Comparison of ENCODE assay signal across 20 cellular contexts in the genomic region with DNA sequence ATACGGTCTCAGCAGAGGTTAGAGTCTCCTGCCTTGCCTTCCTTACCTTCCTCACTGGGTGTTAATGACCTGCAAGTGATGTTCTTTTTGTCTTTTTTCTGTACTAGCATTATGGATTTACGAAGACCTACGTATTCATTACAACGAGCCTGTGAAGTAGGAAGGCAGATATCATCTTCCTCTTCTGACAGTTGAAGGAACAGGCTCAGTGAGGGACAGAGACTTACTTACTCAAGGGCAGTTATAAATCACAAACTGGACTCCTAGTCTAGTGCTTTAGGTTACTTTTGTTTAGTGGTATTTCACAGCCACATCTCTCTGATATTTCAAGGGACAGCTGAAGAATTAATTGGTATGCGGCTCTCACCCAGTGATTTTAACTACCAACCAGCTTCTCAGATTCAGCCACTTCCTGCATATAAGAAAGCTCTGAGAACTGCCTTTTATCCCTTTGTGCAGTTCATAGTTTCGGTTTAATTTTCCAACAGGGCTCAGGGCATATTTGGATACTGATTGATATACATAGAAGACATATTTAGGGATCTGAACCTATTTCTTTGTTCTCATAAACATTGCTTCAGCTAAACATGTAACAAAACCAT.
DNase-seq lines count a peak whose midpoint lies in the region; ATAC-seq and TF ChIP-seq lines count a peak whose summit lies in the region.
"Had no signal": no experiment of that assay in that cellular context is flagged by ENCODE, and none has a peak within 500 bp of the region (broad histone marks: within the 10 kb centered on the region; RNA-seq: fewer than 3 reads in every experiment).

No MANE protein-coding gene starts in this region.

- H3K27ac Mint-ChIP-seq in CD8-positive, alpha-beta T cell, result peak overlapping the region; percentile 46
- H3K27ac Mint-ChIP-seq in activated T-helper 17 cell treated with anti-CD3 and anti-CD28 coated beads, Interleukin-2, amount 50 U/mL, for 72 hours, result peak overlapping the region; percentile 62
- peak overlapping the region in 8 of 10 donors; percentile 32 to 91 (median 88) for H3K27ac Mint-ChIP-seq in naive thymus-derived CD8-positive, alpha-beta T cell
- H3K27ac Mint-ChIP-seq: IgD-negative memory B cell; stimulated activated naive CD8-positive, alpha-beta T cell treated with anti-CD3 and anti-CD28 coated beads, Interleukin-15, Interleukin-2, amounts not matched to agents 100 ng/mL and 50 ng/mL, for 24 hours had no signal

- no peaks in the 10 kb centered on the region for H3K4me1 ChIP-seq in CD8-positive, alpha-beta T cell (ENCODE audit: insufficient read depth, low read length)
- H3K4me1 ChIP-seq: Caco-2, lower lobe of right lung, transverse colon had no signal

- H3K4me1 Mint-ChIP-seq in CD8-positive, alpha-beta T cell (ENCODE audit: low read depth), result peaks cover 20% of the 10 kb centered on the region
- H3K4me1 Mint-ChIP-seq in activated T-helper 17 cell treated with anti-CD3 and anti-CD28 coated beads, Interleukin-2, amount 50 U/mL, for 72 hours, result peaks cover 11% of the 10 kb centered on the region
- H3K4me1 Mint-ChIP-seq in naive thymus-derived CD8-positive, alpha-beta T cell, result peaks cover 0 to 25% (median 13%) of the 10 kb centered on the region in 4 donors
- H3K4me1 Mint-ChIP-seq: IgD-negative memory B cell had no signal

- H3K36me3 Mint-ChIP-seq in CD8-positive, alpha-beta T cell, result peaks cover 59% of the 10 kb centered on the region
- H3K36me3 Mint-ChIP-seq in activated T-helper 17 cell treated with anti-CD3 and anti-CD28 coated beads, Interleukin-2, amount 50 U/mL, for 72 hours (ENCODE audit: low read depth), result peaks cover 5% of the 10 kb centered on the region
- peaks cover 12 to 68% (median 40%) of the 10 kb centered on the region in 3 donors for H3K36me3 Mint-ChIP-seq in naive thymus-derived CD8-positive, alpha-beta T cell
- H3K36me3 Mint-ChIP-seq: IgD-negative memory B cell had no signal

- TF ChIP-seq CTCF in CD8-positive, alpha-beta T cell (IDR thresholded peaks at IDR 0.05), result no peak
- TF ChIP-seq CTCF in lower leg skin (IDR thresholded peaks at IDR 0.05), result no peak

- peak overlapping the region; percentile 9 for H3K27ac ChIP-seq in CD8-positive, alpha-beta T cell (ENCODE audit: low read depth, low read length)
- H3K27ac ChIP-seq: heart left ventricle, lower lobe of right lung, transverse colon, VCaP had no signal

- CTCF ChIA-PET in CD8-positive, alpha-beta T cell (lab: Charles Lee), result no interaction called here

- POLR2A ChIA-PET in CD8-positive, alpha-beta T cell (lab: Charles Lee), result no interaction called here
- POLR2A ChIA-PET in naive thymus-derived CD8-positive, alpha-beta T cell (lab: Charles Lee), result no interaction called here

- DNase-seq in CD8-positive, alpha-beta T cell, result no peak
- DNase-seq in Jurkat, Clone E6-1 (ENCODE audit: low read depth, low spot score), result peak; percentile 72
- DNase-seq in naive thymus-derived CD8-positive, alpha-beta T cell, result peak in 2 of 10 donors; percentile 17 to 28
- DNase-seq in stimulated activated CD4-positive, alpha-beta T cell treated with anti-CD3 and anti-CD28 coated beads, Interleukin-4, amount 100 ng/mL, for 24 hours, result no peak
- DNase-seq in lower leg skin (ENCODE audit: low spot score in 2 of 2), result no peak
- DNase-seq: activated naive CD4-positive, alpha-beta T cell treated with Interleukin-2 at 50 U/mL for 16 hours; Caco-2; EL; heart left ventricle; lower lobe of right lung; NCI-H1694 treated with DMSO at 0.1 percent for 48 hours; NCI-H446; stimulated activated CD4-positive, alpha-beta T cell treated with anti-CD3 and anti-CD28 coated beads, Interleukin-1b, Interleukin-23, amount 100 ng/mL, for 48 hours; SW 1271; transverse colon had no signal

- no peaks in the 10 kb centered on the region for H3K27me3 Mint-ChIP-seq in CD8-positive, alpha-beta T cell (ENCODE audit: low read depth)
- no peaks in the 10 kb centered on the region for H3K27me3 Mint-ChIP-seq in activated T-helper 17 cell treated with anti-CD3 and anti-CD28 coated beads, Interleukin-2, amount 50 U/mL, for 72 hours
- no peaks in the 10 kb centered on the region for H3K27me3 Mint-ChIP-seq in naive thymus-derived CD8-positive, alpha-beta T cell
- H3K27me3 Mint-ChIP-seq: stimulated activated naive CD8-positive, alpha-beta T cell treated with anti-CD3 and anti-CD28 coated beads, Interleukin-15, Interleukin-2, amounts not matched to agents 100 ng/mL and 50 ng/mL, for 24 hours had no signal

- intact Hi-C loops in CD8-positive, alpha-beta T cell (cut with DNase I, micrococcal nuclease), result no loop called here
- intact Hi-C loops in lower leg skin (cut with DNase I; ENCODE audit: low total_unique reads), result no loop called here

- peaks cover 1% of the 10 kb centered on the region for H3K9me3 Mint-ChIP-seq in CD8-positive, alpha-beta T cell
- peaks cover 2% of the 10 kb centered on the region for H3K9me3 Mint-ChIP-seq in activated T-helper 17 cell treated with anti-CD3 and anti-CD28 coated beads, Interleukin-2, amount 50 U/mL, for 72 hours
- H3K9me3 Mint-ChIP-seq in naive thymus-derived CD8-positive, alpha-beta T cell, result peaks cover 0 to 6% (median 4%) of the 10 kb centered on the region in 9 donors
- H3K9me3 Mint-ChIP-seq: IgD-negative memory B cell had no signal

- ATAC-seq in CD8-positive, alpha-beta T cell, result no peak
- ATAC-seq in activated T-helper 17 cell treated with anti-CD3 and anti-CD28 coated beads, Interleukin-2, amount 50 U/mL, for 72 hours (replicated peaks), result peak; percentile 26
- ATAC-seq in naive thymus-derived CD8-positive, alpha-beta T cell, result peak in 1 of 2 donors; percentile 52
- ATAC-seq in HG03457 (IDR thresholded peaks at IDR 0.05; ENCODE audit: unreplicated experiment), result no peak
- ATAC-seq: heart left ventricle, lower lobe of right lung had no signal

- peak overlapping the region; percentile 44 for H3K4me3 Mint-ChIP-seq in CD8-positive, alpha-beta T cell
- peak overlapping the region; percentile 64 for H3K4me3 Mint-ChIP-seq in activated T-helper 17 cell treated with anti-CD3 and anti-CD28 coated beads, Interleukin-2, amount 50 U/mL, for 72 hours
- peak overlapping the region in 9 of 10 donors; percentile 58 to 80 (median 64) for H3K4me3 Mint-ChIP-seq in naive thymus-derived CD8-positive, alpha-beta T cell
- H3K4me3 Mint-ChIP-seq: stimulated activated naive CD8-positive, alpha-beta T cell treated with anti-CD3 and anti-CD28 coated beads, Interleukin-15, Interleukin-2, amounts not matched to agents 100 ng/mL and 50 ng/mL, for 24 hours had no signal

- H3K27me3 ChIP-seq in CD8-positive, alpha-beta T cell (ENCODE audit: insufficient read depth, low read length), result no peaks in the 10 kb centered on the region
- H3K27me3 ChIP-seq: heart left ventricle, transverse colon had no signal

- peak overlapping the region; percentile 7 for H3K4me3 ChIP-seq in CD8-positive, alpha-beta T cell (ENCODE audit: low read depth, low read length)
- peak overlapping the region; percentile 40 for H3K4me3 ChIP-seq in Jurkat, Clone E6-1 (ENCODE audit: low read length)
- H3K4me3 ChIP-seq in lower leg skin (ENCODE audit: low read depth, poor library complexity, severe bottlenecking), result no peak overlapping the region
- H3K4me3 ChIP-seq: heart left ventricle, lower lobe of right lung, transverse colon had no signal

- 40 to 41% methylated on average over 6 of the region's 6 CpGs for WGBS in lower leg skin, 2 donors

- TF ChIP-seq POLR2A in lower leg skin (IDR thresholded peaks at IDR 0.05), result no peak

- no peaks in the 10 kb centered on the region for H3K9me3 ChIP-seq in CD8-positive, alpha-beta T cell (ENCODE audit: low read length)
- H3K9me3 ChIP-seq: Caco-2, heart left ventricle, lower lobe of right lung, transverse colon had no signal

- H3K36me3 ChIP-seq in CD8-positive, alpha-beta T cell (ENCODE audit: insufficient read depth, low read length), result no peaks in the 10 kb centered on the region
- H3K36me3 ChIP-seq: heart left ventricle, lower lobe of right lung, transverse colon had no signal
